ENCODE assay signal across 23 cellular contexts in genomic region chr20:4904127-4904860, GRCh38.
DNase-seq lines count a peak whose midpoint lies in the region; TF ChIP-seq lines count a peak whose summit lies in the region.
"Had no signal": no experiment of that assay in that cellular context is flagged by ENCODE, and none has a peak within 500 bp of the region (broad histone marks: within the 10 kb centered on the region; RNA-seq: fewer than 3 reads in every experiment).

No MANE protein-coding gene starts in this region.

- TF ChIP-seq EP300 in ovary (IDR thresholded peaks at IDR 0.05) = no peak

- H3K36me3 ChIP-seq in adrenal gland (replicated peaks in 1 of 2) (peaks cover 0 to 18% of the 10 kb centered on the region in 2 donors), esophagus squamous epithelium (peaks cover 0 to 18% (median 0%) of the 10 kb centered on the region in 3 donors), smooth muscle cell (ENCODE audit: low read depth) (no peaks in the 10 kb centered on the region), ovary (no peaks in the 10 kb centered on the region)
- H3K36me3 ChIP-seq: MG63 had no signal

- H2AFZ ChIP-seq in smooth muscle cell (ENCODE audit: low read depth) = no peak overlapping the region
- H2AFZ ChIP-seq: GM23338 had no signal

- no peaks in the 10 kb centered on the region for H3F3A ChIP-seq in smooth muscle cell (ENCODE audit: low read depth)

- H3K4me3 ChIP-seq in adrenal gland = no peak overlapping the region
- H3K4me3 ChIP-seq in esophagus squamous epithelium = no peak overlapping the region
- H3K4me3 ChIP-seq in smooth muscle cell = no peak overlapping the region
- H3K4me3 ChIP-seq in ovary = no peak overlapping the region
- H3K4me3 ChIP-seq: BLaER1, GM23338, K562, MG63 had no signal

- no peaks in the 10 kb centered on the region for H3K79me2 ChIP-seq in smooth muscle cell (ENCODE audit: low read depth)

- H3K27me3 ChIP-seq in adrenal gland (no peaks in the 10 kb centered on the region), esophagus squamous epithelium (no peaks in the 10 kb centered on the region), smooth muscle cell (ENCODE audit: low read depth) (no peaks in the 10 kb centered on the region), ovary (no peaks in the 10 kb centered on the region)
- H3K27me3 ChIP-seq: BLaER1, MG63 had no signal

- TF ChIP-seq CTCF in adrenal gland (IDR thresholded peaks at IDR 0.05) = no peak
- no peak for TF ChIP-seq CTCF in esophagus squamous epithelium (IDR thresholded peaks at IDR 0.05)
- TF ChIP-seq CTCF in smooth muscle cell (IDR thresholded peaks at IDR 0.05; ENCODE audit: borderline replicate concordance, insufficient read depth, poor library complexity, severe bottlenecking) = no peak
- no peak for TF ChIP-seq CTCF in ovary (IDR thresholded peaks at IDR 0.05)

- H3K4me2 ChIP-seq in smooth muscle cell = no peak overlapping the region
- H3K4me2 ChIP-seq: BLaER1, GM23338 had no signal

- H3K4me1 ChIP-seq in adrenal gland (replicated peaks in 1 of 2) = peaks cover 2 to 57% of the 10 kb centered on the region in 2 donors
- peaks cover 0 to 42% (median 5%) of the 10 kb centered on the region in 3 donors for H3K4me1 ChIP-seq in esophagus squamous epithelium
- H3K4me1 ChIP-seq in smooth muscle cell (ENCODE audit: low read depth) = no peaks in the 10 kb centered on the region
- peaks cover 4% of the 10 kb centered on the region for H3K4me1 ChIP-seq in ovary (ENCODE audit: insufficient read depth)

- TF ChIP-seq POLR2A in adrenal gland (IDR thresholded peaks at IDR 0.05) (no peak), esophagus squamous epithelium (IDR thresholded peaks at IDR 0.05) (no peak), ovary (IDR thresholded peaks at IDR 0.05) (no peak)

- intact Hi-C loops in adrenal gland (cut with DNase I) = no loop called here
- intact Hi-C loops in esophagus squamous epithelium (cut with DNase I) = no loop called here
- intact Hi-C loops in ovary (cut with DNase I) = no loop called here

- no peaks in the 10 kb centered on the region for H3K9me3 ChIP-seq in adrenal gland (replicated peaks in 1 of 3)
- no peaks in the 10 kb centered on the region for H3K9me3 ChIP-seq in esophagus squamous epithelium
- H3K9me3 ChIP-seq in smooth muscle cell (replicated peaks; ENCODE audit: low read depth) = no peaks in the 10 kb centered on the region
- no peaks in the 10 kb centered on the region for H3K9me3 ChIP-seq in ovary
- H3K9me3 ChIP-seq: BLaER1, MG63 had no signal

- H3K9ac ChIP-seq in smooth muscle cell (ENCODE audit: low read depth) = no peak overlapping the region
- H3K9ac ChIP-seq: BLaER1 had no signal

- H4K20me1 ChIP-seq in smooth muscle cell (ENCODE audit: low read depth) = no peaks in the 10 kb centered on the region

- H3K27ac ChIP-seq in adrenal gland (peak overlapping the region in 3 of 5 donors; percentile 19 to 36 (median 33)), esophagus squamous epithelium (peak overlapping the region in 3 of 4 donors; percentile 47 to 57 (median 55)), smooth muscle cell (ENCODE audit: low read depth) (peak overlapping the region; percentile 35), ovary (no peak overlapping the region)
- H3K27ac ChIP-seq: 22Rv1, BLaER1 had no signal

- DNase-seq in SIG-M5 treated with dmso at 0.1 percent for 504 hours (lab: John Stamatoyannopoulos, UW; ENCODE audit: unreplicated experiment) (peak; percentile 57), SIG-M5 (lab: John Stamatoyannopoulos, UW) (no peak), adrenal gland (no peak), esophagus squamous epithelium (lab: John Stamatoyannopoulos, UW) (no peak), smooth muscle cell (lab: John Stamatoyannopoulos, UW; ENCODE audit: unreplicated experiment) (no peak), NCI-H1930 (lab: John Stamatoyannopoulos, UW) (no peak), ovary (no peak)
- no peak for DNase-seq in activated naive CD4-positive, alpha-beta T cell (lab: John Stamatoyannopoulos, UW)
- DNase-seq: ACHN; CD4-positive, alpha-beta T cell; COR-L47; DMS79; HCEC 1CT; MG63; NCI-H1417; NCI-H1694 treated with DMSO at 0.1 percent for 48 hours; NCI-H446; NCI-H526; Right ventricle myocardium superior had no signal

- WGBS in adrenal gland, 4 donors = 68 to 79% (median 72%) methylated on average over 4 of the region's 4 CpGs
- 52 to 68% methylated on average over 4 of the region's 4 CpGs for WGBS in esophagus squamous epithelium, 2 donors
- WGBS in smooth muscle cell (ENCODE audit: low lambda C conversion rate) = 84% methylated on average over 4 of the region's 4 CpGs
- WGBS in ovary, 3 donors = 88 to 97% (median 92%) methylated on average over 4 of the region's 4 CpGs

Comparison
In these comparisons a context has a peak if more than half of its experiments do, and no peak if none do; other contexts are left out.
1. H3K27ac ChIP-seq: peak in adrenal gland (3 of 5), esophagus squamous epithelium (3 of 4) and smooth muscle cell (single experiment); none in ovary (0 of 2).